21 cellular contexts compared by ENCODE assay signal in the genomic region with DNA sequence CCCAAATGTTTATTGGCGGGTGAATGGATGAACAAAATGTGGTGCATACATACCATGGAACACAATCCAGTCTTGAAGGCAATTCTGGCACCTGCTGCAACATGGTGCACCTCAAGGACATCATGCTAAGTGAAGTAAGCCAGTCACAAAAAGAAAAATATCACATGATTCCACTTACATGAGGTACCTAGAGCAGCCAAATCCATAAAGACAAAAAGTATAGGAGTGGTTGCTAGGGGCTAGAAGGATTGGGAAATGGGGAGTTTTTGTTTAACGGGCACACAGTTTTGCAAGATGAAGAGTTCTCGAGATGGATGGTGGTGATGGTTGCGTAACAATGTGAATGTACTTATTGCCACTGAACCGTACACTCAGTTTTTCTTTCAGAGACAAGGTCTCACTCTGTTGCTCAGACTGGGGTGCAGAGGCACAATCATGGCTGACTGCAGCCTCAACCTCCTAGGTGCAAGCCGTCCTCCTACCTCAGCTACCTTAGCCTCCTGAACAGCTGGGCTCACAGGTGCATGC.
"Had no signal": no experiment of that assay in that cellular context is flagged by ENCODE, and none has a peak within 500 bp of the region (broad histone marks: within the 10 kb centered on the region; RNA-seq: fewer than 3 reads in every experiment).

No MANE protein-coding gene starts in this region.

- H3K4me3 Mint-ChIP-seq: activated naive CD8-positive, alpha-beta T cell treated with anti-CD3 and anti-CD28 coated beads for 36 hours; nephron; T-helper 2 cell treated with Interferon-gamma antibody and Interleukin-4, amounts not matched to agents 5 μg/mL and 100 μg/mL, for 36 hours had no signal

- ATAC-seq: foreskin keratinocyte had no signal

- H3K27ac ChIP-seq: brain microvascular endothelial cell, foreskin keratinocyte, right atrium auricular region, skin epidermis had no signal

- H3K4me1 Mint-ChIP-seq: nephron had no signal

- H3K4me1 ChIP-seq: foreskin keratinocyte, right atrium auricular region had no signal

- H3K27me3 ChIP-seq: brain microvascular endothelial cell, foreskin keratinocyte, right atrium auricular region had no signal

- DNase-seq: activated CD4-positive, alpha-beta T cell treated with anti-CD3 and anti-CD28 coated beads, Interleukin-2, amount 50 U/mL, for 1 hour; activated CD8-positive, alpha-beta memory T cell treated with anti-CD3 and anti-CD28 coated beads for 24 hours; activated gamma-delta T cell treated with Interleukin-2 at 50 U/mL for 16 hours; activated naive CD8-positive, alpha-beta T cell treated with anti-CD3 and anti-CD28 coated beads for 36 hours; anterior cingulate cortex; brain microvascular endothelial cell; cortex of kidney; effector CD8-positive, alpha-beta T cell; foreskin keratinocyte; glutamatergic neuron; kidney glomerular epithelial cell; nucleus accumbens; posterior cingulate gyrus; stimulated activated CD4-positive, alpha-beta T cell treated with anti-CD3 and anti-CD28 coated beads, Interleukin-15, amount 100 ng/mL, for 24 hours; stimulated activated CD4-positive, alpha-beta T cell treated with anti-CD3 and anti-CD28 coated beads, Interleukin-4, amount 100 ng/mL, for 1 hour; stimulated activated naive CD4-positive, alpha-beta T cell treated with Interleukin-2 at 50 U/mL for 16 hours; substantia nigra had no signal

- H3K4me3 ChIP-seq: right atrium auricular region, skin epidermis had no signal

- H3K9me3 Mint-ChIP-seq: activated naive CD8-positive, alpha-beta T cell treated with anti-CD3 and anti-CD28 coated beads for 36 hours; nephron; T-helper 2 cell treated with Interferon-gamma antibody and Interleukin-4, amounts not matched to agents 5 μg/mL and 100 μg/mL, for 36 hours had no signal

- H3K27ac Mint-ChIP-seq: activated naive CD8-positive, alpha-beta T cell treated with anti-CD3 and anti-CD28 coated beads for 36 hours; nephron; T-helper 2 cell treated with Interferon-gamma antibody and Interleukin-4, amounts not matched to agents 5 μg/mL and 100 μg/mL, for 36 hours had no signal

- H3K36me3 ChIP-seq: brain microvascular endothelial cell, right atrium auricular region had no signal

- H3K36me3 Mint-ChIP-seq: activated naive CD8-positive, alpha-beta T cell treated with anti-CD3 and anti-CD28 coated beads for 36 hours had no signal

- H3K27me3 Mint-ChIP-seq: activated naive CD8-positive, alpha-beta T cell treated with anti-CD3 and anti-CD28 coated beads for 36 hours had no signal

- H3K9me3 ChIP-seq: right atrium auricular region had no signal
